ENCODE assay signal across 9 cellular contexts in genomic region chr20:50321797-50322480, GRCh38.
DNase-seq lines count a peak whose midpoint lies in the region; ATAC-seq, FAIRE-seq and TF ChIP-seq lines count a peak whose summit lies in the region.
"Had no signal": no experiment of that assay in that cellular context is flagged by ENCODE, and none has a peak within 500 bp of the region (broad histone marks: within the 10 kb centered on the region; RNA-seq: fewer than 3 reads in every experiment).

No MANE protein-coding gene starts in this region.

- peak; percentile 77 for DNase-seq in RPMI7951 (ENCODE audit: low read depth)
- no peak for DNase-seq in H1 (ENCODE audit: low read depth in 1 of 2, low spot score in 2 of 2)
- peak in 1 of 2 donors; percentile 73 for DNase-seq in tibial artery
- no peak for DNase-seq in stimulated activated CD4-positive, alpha-beta T cell treated with anti-CD3 and anti-CD28 coated beads, Interleukin-2, amount 100 ng/mL, for 24 hours
- DNase-seq in NCI-H1092 (lab: John Stamatoyannopoulos, UW), result no peak
- DNase-seq: activated B cell treated with CpG ODN at 0.5 μM for 24 hours, DMS79 had no signal

- peak overlapping the region; percentile 94; the same call in 1 of the 2 replicates for H2BK15ac ChIP-seq in H1 (ENCODE audit: low read length)

- CTCF ChIA-PET in H1 (lab: Charles Lee; ENCODE audit: partially characterized antibody), result interaction anchor here (0.9 to 2.3 kb wide), 7 partner anchors 11 to 143 kb away, joined by 3 to 10 read pairs (median 4); no protein-coding TSS in a partner anchor

- TF ChIP-seq RAD21 in H1 (IDR thresholded peaks at IDR 0.05 in 1 of 2, conservative IDR thresholded peaks at IDR 0.05 in 1 of 2; ENCODE audit: low read depth in 2 of 2, low read length in 2 of 2), result no peak

- H3K79me1 ChIP-seq in H1 (ENCODE audit: low read depth, low read length), result no peaks in the 10 kb centered on the region

- H3K27ac ChIP-seq in H1 (ENCODE audit: low read depth, low read length) (no peak overlapping the region), mucosa of rectum (ENCODE audit: low read depth in 2 of 2, low read length in 2 of 2) (peak overlapping the region; percentile 44 to 46), tibial artery (peak overlapping the region; percentile 82 to 86)

- no peaks in the 10 kb centered on the region for H3K79me2 ChIP-seq in H1 (ENCODE audit: control insufficient read depth in 1 of 2, insufficient read depth in 2 of 2, low read length in 2 of 2)

- no peak for TF ChIP-seq EP300 in H1 (IDR thresholded peaks at IDR 0.05; ENCODE audit: borderline replicate concordance in 1 of 2, low read depth in 2 of 2, low read length in 2 of 2)

- no peak for FAIRE-seq in H1 (lab: Jason Lieb, UNC)

- H3K9ac ChIP-seq in H1 (replicated peaks in 1 of 4; ENCODE audit: extremely low read depth in 1 of 4, low read depth in 3 of 4, low read length in 3 of 4) (no peak overlapping the region), mucosa of rectum (ENCODE audit: low read depth in 1 of 2, low read length in 2 of 2) (peak overlapping the region in 1 of 2 donors; percentile 28)

- no peak overlapping the region for H4K8ac ChIP-seq in H1 (ENCODE audit: extremely low read depth, insufficient read depth, low read length)

- H4K91ac ChIP-seq in H1 (replicated peaks; ENCODE audit: insufficient read length, low read length), result peak overlapping the region; percentile 69

- ATAC-seq in GM18858 (IDR thresholded peaks at IDR 0.05; ENCODE audit: unreplicated experiment), result no peak

- no peaks in the 10 kb centered on the region; a peak in 1 of 4 replicates for H3K9me3 ChIP-seq in H1 (ENCODE audit: insufficient read depth in 2 of 2, low read depth in 1 of 2, low read length in 1 of 2)
- H3K9me3 ChIP-seq in mucosa of rectum (ENCODE audit: control insufficient read depth in 2 of 2, low read length in 2 of 2), result no peaks in the 10 kb centered on the region
- H3K9me3 ChIP-seq in tibial artery, result no peaks in the 10 kb centered on the region

- H3K27me3 ChIP-seq in H1 (replicated peaks in 1 of 4; ENCODE audit: control insufficient read depth in 3 of 4, extremely low read depth in 1 of 4, insufficient read depth in 3 of 4, low read length in 3 of 4) (no peaks in the 10 kb centered on the region), mucosa of rectum (ENCODE audit: control insufficient read depth in 2 of 2, insufficient read depth in 2 of 2, low read length in 2 of 2) (no peaks in the 10 kb centered on the region), tibial artery (no peaks in the 10 kb centered on the region)

- H3K4me3 ChIP-seq in H1 (ENCODE audit: extremely low read depth in 1 of 4, insufficient read depth in 2 of 4, low read depth in 3 of 4, low read length in 4 of 4) (no peak overlapping the region), mucosa of rectum (ENCODE audit: low read length in 2 of 2) (no peak overlapping the region), tibial artery (peak overlapping the region in 1 of 2 donors; percentile 53)

- H3K4me2 ChIP-seq in H1 (ENCODE audit: insufficient read depth in 1 of 2, low read depth in 2 of 2, low read length in 2 of 2), result no peak overlapping the region

- H2BK20ac ChIP-seq in H1 (ENCODE audit: low read length), result no peak overlapping the region

- intact Hi-C loops in tibial artery (cut with DNase I; ENCODE audit: low total_unique reads), result loop anchor here (10.0 kb wide), 1 partner anchor 53 kb away; no protein-coding TSS in a partner anchor

- WGBS in H1 (ENCODE audit: extremely low coverage in 1 of 2, insufficient coverage in 1 of 2, insufficient read length in 1 of 2, insufficient replicate concordance in 2 of 2, low coverage in 1 of 2, low lambda C conversion rate in 2 of 2, missing lambda C conversion rate in 1 of 2), 2 experiments, result 81% methylated on average over 9 of the region's 9 CpGs; no CpG with 5 or more reads in 1 of the 2 experiments

- H2AK5ac ChIP-seq in H1 (ENCODE audit: low read depth, low read length), result no peak overlapping the region

- H3K36me3 ChIP-seq in H1 (ENCODE audit: control insufficient read depth in 2 of 4, insufficient read depth in 4 of 4, low read length in 3 of 4) (no peaks in the 10 kb centered on the region), mucosa of rectum (ENCODE audit: control insufficient read depth in 2 of 2, insufficient read depth in 2 of 2, low read length in 2 of 2) (no peaks in the 10 kb centered on the region), tibial artery (no peaks in the 10 kb centered on the region)

- H3K56ac ChIP-seq in H1 (replicated peaks; ENCODE audit: insufficient read length, low read depth, low read length), result no peak overlapping the region

- H2BK5ac ChIP-seq in H1 (ENCODE audit: low read depth, low read length), result no peak overlapping the region

- no peak overlapping the region for H4K5ac ChIP-seq in H1 (ENCODE audit: insufficient read length, low read depth, low read length)

- H3K4ac ChIP-seq in H1 (replicated peaks; ENCODE audit: insufficient read length, low read depth, low read length), result no peak overlapping the region

- POLR2A ChIA-PET in H1 (lab: Charles Lee; ENCODE audit: partially characterized antibody), result interaction anchor here (0.8 to 1.6 kb wide), 4 partner anchors 15 to 151 kb away, joined by 3 read pairs; no protein-coding TSS in a partner anchor

- H3K23ac ChIP-seq in H1 (ENCODE audit: insufficient read length), result no peak overlapping the region

- H2AFZ ChIP-seq in H1 (ENCODE audit: low read length), result peak overlapping the region; percentile 36

- 0 out of 2 replicates have a peak overlapping the region, but pooled peaks have one; percentile 11 for H2BK12ac ChIP-seq in H1 (ENCODE audit: low read depth, low read length)

- no peaks in the 10 kb centered on the region for H4K20me1 ChIP-seq in H1 (replicated peaks in 1 of 2; ENCODE audit: control insufficient read depth in 1 of 2, insufficient read depth in 2 of 2, low read length in 2 of 2)

- H2BK120ac ChIP-seq in H1 (replicated peaks; ENCODE audit: low read depth, low read length), result peak overlapping the region; percentile 75

- peaks cover 6% of the 10 kb centered on the region; the same call in 1 of the 2 replicates for H3K23me2 ChIP-seq in H1 (ENCODE audit: low read depth, low read length)

- TF ChIP-seq POLR2A in H1 (IDR thresholded peaks at IDR 0.05; ENCODE audit: control extremely low read depth in 1 of 2, low read depth in 2 of 2, low read length in 2 of 2), result no peak

- peaks cover 0 to 12% (median 7%) of the 10 kb centered on the region in 4 experiments; a peak in 5 of 7 replicates for H3K4me1 ChIP-seq in H1 (replicated peaks in 1 of 4; ENCODE audit: control insufficient read depth in 3 of 4, insufficient read depth in 4 of 4, low read length in 3 of 4)
- H3K4me1 ChIP-seq in mucosa of rectum (ENCODE audit: control insufficient read depth in 2 of 2, insufficient read depth in 2 of 2, low read length in 2 of 2), result peaks cover 12 to 13% of the 10 kb centered on the region in 2 donors
- H3K4me1 ChIP-seq in tibial artery, result peaks cover 0 to 28% (median 26%) of the 10 kb centered on the region in 4 donors

- H3K14ac ChIP-seq in H1 (ENCODE audit: insufficient read length), result no peak overlapping the region

- 0 out of 2 replicates have a peak overlapping the region, but pooled peaks have one; percentile 2 for H3K18ac ChIP-seq in H1 (ENCODE audit: extremely low read depth, low read length)

- no peak for TF ChIP-seq CTCF in H1 (IDR thresholded peaks at IDR 0.05; ENCODE audit: control extremely low read depth in 1 of 3, insufficient read depth in 1 of 3, low read depth in 1 of 3, low read length in 3 of 3)
- peak in 1 of 2 experiments; percentile 17 for TF ChIP-seq CTCF in tibial artery (IDR thresholded peaks at IDR 0.05)

TF ChIP-seq in H1, 55 proteins besides CTCF, POLR2A, EP300 and RAD21 (continues in another document):
- TF ChIP-seq CREB1 (IDR thresholded peaks at IDR 0.05), result no peak
- TF ChIP-seq KDM5A (IDR thresholded peaks at IDR 0.05; ENCODE audit: low read length), result no peak
- no peak for TF ChIP-seq SAP30 (IDR thresholded peaks at IDR 0.05; ENCODE audit: insufficient read depth, insufficient replicate concordance, low read length)
- no peak for TF ChIP-seq TAF1 (IDR thresholded peaks at IDR 0.05; ENCODE audit: low read depth, low read length)
- no peak for TF ChIP-seq KDM4A (IDR thresholded peaks at IDR 0.05; ENCODE audit: low read depth, low read length, severe bottlenecking)
- no peak for TF ChIP-seq CHD1 (IDR thresholded peaks at IDR 0.05; ENCODE audit: low read depth, low read length)
- no peak for TF ChIP-seq SRF (IDR thresholded peaks at IDR 0.05; ENCODE audit: low read depth, low read length)
- TF ChIP-seq EZH2 (IDR thresholded peaks at IDR 0.05; ENCODE audit: low read depth, low read length, severe bottlenecking), result no peak
- no peak for TF ChIP-seq ZNF274 (IDR thresholded peaks at IDR 0.05; ENCODE audit: borderline replicate concordance, extremely low read depth, low read length)
